ENCODE assay signal across 8 cellular contexts in the genomic region with DNA sequence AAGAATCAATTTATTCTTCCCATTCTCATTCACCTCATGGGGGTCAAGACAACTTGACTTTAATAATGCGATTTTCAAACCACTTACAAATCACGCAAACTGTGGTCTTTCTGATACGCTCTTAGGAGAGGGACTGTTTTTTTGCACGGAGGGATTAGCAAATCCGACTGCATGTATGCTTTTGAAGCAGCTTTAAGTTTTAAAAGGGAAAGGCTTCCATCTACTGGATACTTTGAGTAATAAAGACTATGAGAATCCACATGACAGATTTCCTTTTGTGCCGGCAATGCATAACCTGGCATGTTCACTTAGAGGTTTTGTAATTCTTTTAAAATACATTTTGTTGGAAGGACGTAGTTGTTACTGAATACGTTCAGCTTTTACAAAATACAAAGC.
DNase-seq lines count a peak whose midpoint lies in the region; ATAC-seq and TF ChIP-seq lines count a peak whose summit lies in the region.

No MANE protein-coding gene starts in this region.

- H3K4me1 ChIP-seq in heart right ventricle (no peaks in the 10 kb centered on the region), right atrium auricular region (no peaks in the 10 kb centered on the region), mammary epithelial cell (ENCODE audit: insufficient read depth, low read length) (no peaks in the 10 kb centered on the region), mesendoderm (ENCODE audit: control insufficient read depth, low read depth, low read length) (peaks cover 2% of the 10 kb centered on the region)

- ATAC-seq in heart right ventricle: peak in 1 of 8 donors; percentile 47
- ATAC-seq in HG02798 (IDR thresholded peaks at IDR 0.05; ENCODE audit: poor library complexity, unreplicated experiment): no peak

- TF ChIP-seq CTCF in heart right ventricle (IDR thresholded peaks at IDR 0.05): peak in 6 of 9 donors; percentile 36 to 50 (median 42)
- TF ChIP-seq CTCF in right atrium auricular region (IDR thresholded peaks at IDR 0.05): peak in 1 of 2 donors; percentile 62
- peak; percentile 31 to 52 for TF ChIP-seq CTCF in mammary epithelial cell (conservative IDR thresholded peaks at IDR 0.05 in 1 of 2, IDR thresholded peaks at IDR 0.05 in 1 of 2; ENCODE audit: extremely low read depth in 1 of 2, insufficient read depth in 1 of 2, low read depth in 1 of 2, low read length in 2 of 2)

- H3K4me2 ChIP-seq in mammary epithelial cell (ENCODE audit: insufficient read depth, low read depth, low read length): no peak overlapping the region
- no peak overlapping the region for H3K4me2 ChIP-seq in mesendoderm (ENCODE audit: low read length)

- H3K27me3 ChIP-seq in heart right ventricle: peaks cover 0 to 23% (median 0%) of the 10 kb centered on the region in 7 donors
- no peaks in the 10 kb centered on the region for H3K27me3 ChIP-seq in right atrium auricular region
- no peaks in the 10 kb centered on the region for H3K27me3 ChIP-seq in mammary epithelial cell (ENCODE audit: insufficient read depth, low read length)
- no peaks in the 10 kb centered on the region for H3K27me3 ChIP-seq in mesendoderm (ENCODE audit: insufficient read depth, low read length, poor library complexity)

- H3K4me3 ChIP-seq in heart right ventricle (no peak overlapping the region), right atrium auricular region (no peak overlapping the region), mammary epithelial cell (replicated peaks in 1 of 3; ENCODE audit: insufficient read depth in 1 of 3, low read depth in 2 of 3, low read length in 3 of 3) (no peak overlapping the region), mesendoderm (ENCODE audit: low read length) (no peak overlapping the region)

- no peaks in the 10 kb centered on the region for H3K79me1 ChIP-seq in mesendoderm (ENCODE audit: low read length)

- H3K36me3 ChIP-seq in heart right ventricle (no peaks in the 10 kb centered on the region), right atrium auricular region (no peaks in the 10 kb centered on the region), mammary epithelial cell (ENCODE audit: insufficient read depth, low read length) (no peaks in the 10 kb centered on the region), mesendoderm (ENCODE audit: control insufficient read depth, insufficient read depth, low read length) (no peaks in the 10 kb centered on the region)

- H2AFZ ChIP-seq in mammary epithelial cell (ENCODE audit: low read depth, low read length): no peak overlapping the region

- DNase-seq in heart right ventricle: no peak
- DNase-seq in right atrium auricular region (ENCODE audit: low spot score): no peak
- DNase-seq in NCI-H510A (lab: John Stamatoyannopoulos, UW): peak; percentile 2
- DNase-seq in mammary epithelial cell: peak; percentile 28
- DNase-seq in mesendoderm: peak; percentile 85
- no peak for DNase-seq in epidermal melanocyte (ENCODE audit: insufficient read length, low spot score)
- DNase-seq in mucosa of gallbladder (ENCODE audit: low spot score): no peak

- dilution Hi-C loops in mammary epithelial cell (cut with HindIII; ENCODE audit: low sequenced_read_pairs): no loop called here

- CTCF ChIA-PET in mammary epithelial cell (lab: Charles Lee; ENCODE audit: low non-redundant PET): interaction anchor here (0.5 to 0.7 kb wide), 2 partner anchors 606 to 855 kb away, joined by 3 to 4 read pairs; no protein-coding TSS in a partner anchor

- in situ Hi-C loops in mammary epithelial cell (cut with MboI; ENCODE audit: low sequenced_read_pairs in 2 of 2): no loop called here

- H4K5ac ChIP-seq in mesendoderm (ENCODE audit: low read length): no peak overlapping the region

- H4K20me1 ChIP-seq in mammary epithelial cell (ENCODE audit: insufficient read depth, low read length): no peaks in the 10 kb centered on the region

- H3K9ac ChIP-seq in mammary epithelial cell (ENCODE audit: insufficient read depth, low read length): no peak overlapping the region
- H3K9ac ChIP-seq in mesendoderm (ENCODE audit: low read length): no peak overlapping the region

- H3K79me2 ChIP-seq in mammary epithelial cell (ENCODE audit: insufficient read depth, low read length) (no peaks in the 10 kb centered on the region), mesendoderm (ENCODE audit: control insufficient read depth, insufficient read depth, low read length) (no peaks in the 10 kb centered on the region)

- H3K56ac ChIP-seq in mesendoderm (ENCODE audit: low read length): peak overlapping the region; percentile 45

- H3K4ac ChIP-seq in mesendoderm (ENCODE audit: low read depth, low read length): no peak overlapping the region

- no peak overlapping the region for H3K27ac ChIP-seq in heart right ventricle
- no peak overlapping the region for H3K27ac ChIP-seq in right atrium auricular region
- H3K27ac ChIP-seq in mammary epithelial cell (ENCODE audit: insufficient read depth, low read depth, low read length): no peak overlapping the region
- no peak overlapping the region for H3K27ac ChIP-seq in mesendoderm (ENCODE audit: low read depth, low read length)

- intact Hi-C loops in heart right ventricle (cut with DNase I) (no loop called here), mammary epithelial cell (cut with micrococcal nuclease) (loop anchor here (5.0 to 10.0 kb wide), 3 partner anchors 851 to 1513 kb away; no protein-coding TSS in a partner anchor)

- H4K8ac ChIP-seq in mesendoderm (ENCODE audit: low read depth, low read length): no peak overlapping the region

- H3K18ac ChIP-seq in mesendoderm (ENCODE audit: low read length): peak overlapping the region; percentile 7

- no TSS peak for BruUV-seq in mammary epithelial cell (replicated peaks; lab: Mats Ljungman, UMichigan)

- no peaks in the 10 kb centered on the region for H3K9me3 ChIP-seq in heart right ventricle
- H3K9me3 ChIP-seq in right atrium auricular region: no peaks in the 10 kb centered on the region
- H3K9me3 ChIP-seq in mammary epithelial cell (replicated peaks; ENCODE audit: insufficient read depth, low read length): no peaks in the 10 kb centered on the region

- 4 to 5% methylated on average over 8 of the region's 8 CpGs for WGBS in heart right ventricle, 2 donors
- 3% methylated on average over 8 of the region's 8 CpGs for WGBS in mammary epithelial cell (ENCODE audit: low coverage, missing lambda C conversion rate)
- no CpG with 5 or more reads among the region's 8 CpGs for WGBS in mesendoderm (ENCODE audit: extremely low coverage, insufficient coverage, low lambda C conversion rate)

- no peak overlapping the region for H2BK120ac ChIP-seq in mesendoderm (ENCODE audit: low read depth, low read length)

- no peak overlapping the region for H2BK15ac ChIP-seq in mesendoderm (replicated peaks; ENCODE audit: low read depth)

- H3K23ac ChIP-seq in mesendoderm (ENCODE audit: low read length): no peak overlapping the region

- no peak overlapping the region for H2BK5ac ChIP-seq in mesendoderm (ENCODE audit: low read length)

- no peak overlapping the region for H2AK5ac ChIP-seq in mesendoderm (ENCODE audit: low read length)

Comparison
In these comparisons a context has a peak if more than half of its experiments do, and no peak if none do; other contexts are left out.
1. DNase-seq: peak in NCI-H510A (single experiment), mammary epithelial cell (single experiment) and mesendoderm (single experiment); none in heart right ventricle (0 of 2), right atrium auricular region (single experiment), epidermal melanocyte (single experiment) and mucosa of gallbladder (single experiment).